In genomic region chr17:32222621-32223020, GRCh38 we compare ENCODE assay signal across 19 cellular contexts. TPM values are rescaled to one million over a fixed set of nuclear protein-coding genes. Genes with fewer than 3 reads are reported as not detected.
A peak's percentile ranks its signal among the peaks of the same experiment; 100 is the strongest.
DNase-seq lines count a peak whose midpoint lies in the region; ATAC-seq and TF ChIP-seq lines count a peak whose summit lies in the region.
"Had no signal": no experiment of that assay in that cellular context is flagged by ENCODE, and none has a peak within 500 bp of the region (broad histone marks: within the 10 kb centered on the region; RNA-seq: fewer than 3 reads in every experiment).

No MANE protein-coding gene starts in this region.

- H3K4me3 Mint-ChIP-seq in stimulated activated memory B cell treated with anti-CD40 and anti-IgM and Interleukin-4, amounts not matched to agents 10 μg/mL and 1 μg/mL and 100 μg/mL, for 72 hours = no peak overlapping the region
- no peak overlapping the region for H3K4me3 Mint-ChIP-seq in progenitor cell of endocrine pancreas (ENCODE audit: low read depth)
- H3K4me3 Mint-ChIP-seq: activated CD4-positive, alpha-beta T cell treated with anti-CD3 and anti-CD28 coated beads, Interleukin-2, amount 10 ng/mL, durations not matched to agents 7 days and 5 days; CD8-positive, alpha-beta memory T cell; memory B cell; naive thymus-derived CD4-positive, alpha-beta T cell; stimulated activated effector memory CD8-positive, alpha-beta T cell treated with anti-CD3 and anti-CD28 coated beads, Interleukin-12 subunit alpha, Interleukin-12 subunit beta, amount 100 ng/mL, for 72 hours had no signal

- H3K27ac Mint-ChIP-seq in stimulated activated memory B cell treated with anti-CD40 and anti-IgM and Interleukin-4, amounts not matched to agents 10 μg/mL and 1 μg/mL and 100 μg/mL, for 72 hours = no peak overlapping the region
- no peak overlapping the region for H3K27ac Mint-ChIP-seq in progenitor cell of endocrine pancreas
- H3K27ac Mint-ChIP-seq: activated CD4-positive, alpha-beta T cell treated with anti-CD3 and anti-CD28 coated beads, Interleukin-2, amount 10 ng/mL, durations not matched to agents 7 days and 5 days; memory B cell; naive thymus-derived CD4-positive, alpha-beta T cell; stimulated activated effector memory CD8-positive, alpha-beta T cell treated with anti-CD3 and anti-CD28 coated beads, Interleukin-12 subunit alpha, Interleukin-12 subunit beta, amount 100 ng/mL, for 72 hours had no signal

- peaks cover 29% of the 10 kb centered on the region for H3K36me3 ChIP-seq in suprapubic skin

- H3K9me3 ChIP-seq in suprapubic skin = no peaks in the 10 kb centered on the region
- H3K9me3 ChIP-seq: right lobe of liver, thyroid gland had no signal

- no peaks in the 10 kb centered on the region for H3K27me3 Mint-ChIP-seq in stimulated activated memory B cell treated with anti-CD40 and anti-IgM and Interleukin-4, amounts not matched to agents 10 μg/mL and 1 μg/mL and 100 μg/mL, for 72 hours
- H3K27me3 Mint-ChIP-seq in progenitor cell of endocrine pancreas = no peaks in the 10 kb centered on the region
- H3K27me3 Mint-ChIP-seq: activated CD4-positive, alpha-beta T cell treated with anti-CD3 and anti-CD28 coated beads, Interleukin-2, amount 10 ng/mL, durations not matched to agents 7 days and 5 days; CD8-positive, alpha-beta memory T cell; memory B cell; naive thymus-derived CD4-positive, alpha-beta T cell had no signal

- peak; percentile 35 for DNase-seq in Daoy (ENCODE audit: low read depth)
- DNase-seq in HPDE6-E6E7 (ENCODE audit: extremely low spot score) = peak; percentile 71
- DNase-seq in germinal center (ENCODE audit: low spot score) = peak; percentile 25
- DNase-seq in suprapubic skin (ENCODE audit: low spot score in 2 of 2) = no peak
- DNase-seq in progenitor cell of endocrine pancreas (ENCODE audit: low spot score, unreplicated experiment) = no peak
- DNase-seq: activated CD4-positive, alpha-beta T cell treated with anti-CD3 and anti-CD28 coated beads, Interleukin-2, amount 10 ng/mL, durations not matched to agents 7 days and 5 days; activated CD8-positive, alpha-beta memory T cell treated with anti-CD3 and anti-CD28 coated beads, Interleukin-2, amount 50 U/mL, for 48 hours; activated effector memory CD4-positive, alpha-beta T cell treated with anti-CD3 and anti-CD28 coated beads, Interleukin-2, amount 50 U/mL, for 16 hours; CD8-positive, alpha-beta memory T cell; effector memory CD4-positive, alpha-beta T cell; naive thymus-derived CD4-positive, alpha-beta T cell; right lobe of liver; stimulated activated CD4-positive, alpha-beta T cell treated with anti-CD3 and anti-CD28 coated beads, Interleukin-15, amount 100 ng/mL, for 24 hours; thyroid gland had no signal

- H3K27me3 ChIP-seq in suprapubic skin = no peaks in the 10 kb centered on the region
- H3K27me3 ChIP-seq: right lobe of liver, thyroid gland had no signal

- no peaks in the 10 kb centered on the region for H3K36me3 Mint-ChIP-seq in stimulated activated memory B cell treated with anti-CD40 and anti-IgM and Interleukin-4, amounts not matched to agents 10 μg/mL and 1 μg/mL and 100 μg/mL, for 72 hours
- peaks cover 3% of the 10 kb centered on the region for H3K36me3 Mint-ChIP-seq in progenitor cell of endocrine pancreas (ENCODE audit: insufficient read depth)

- H3K27ac ChIP-seq in suprapubic skin = no peak overlapping the region
- H3K27ac ChIP-seq: right lobe of liver, thyroid gland had no signal

- H3K4me3 ChIP-seq in suprapubic skin = no peak overlapping the region
- H3K4me3 ChIP-seq: right lobe of liver, thyroid gland had no signal

- peaks cover 38% of the 10 kb centered on the region for H3K4me1 Mint-ChIP-seq in stimulated activated memory B cell treated with anti-CD40 and anti-IgM and Interleukin-4, amounts not matched to agents 10 μg/mL and 1 μg/mL and 100 μg/mL, for 72 hours
- H3K4me1 Mint-ChIP-seq in progenitor cell of endocrine pancreas (ENCODE audit: low read depth) = no peaks in the 10 kb centered on the region

- no peak for TF ChIP-seq EP300 in suprapubic skin (IDR thresholded peaks at IDR 0.05)

- 85% methylated on average over 3 of the region's 3 CpGs for WGBS in suprapubic skin

- no peak for TF ChIP-seq POLR2A in suprapubic skin (IDR thresholded peaks at IDR 0.05)

- no peaks in the 10 kb centered on the region for H3K4me1 ChIP-seq in suprapubic skin
- H3K4me1 ChIP-seq: right lobe of liver had no signal

- no peak for TF ChIP-seq CTCF in suprapubic skin (IDR thresholded peaks at IDR 0.05)
- TF ChIP-seq CTCF in progenitor cell of endocrine pancreas (IDR thresholded peaks at IDR 0.05; ENCODE audit: unreplicated experiment) = no peak

- ATAC-seq in SK-N-SH treated with all-trans-retinoic acid at 6 μM for 48 hours = 0 out of 3 replicates have a peak, but pooled peaks have one; percentile 35
- no peak for ATAC-seq in HG03025 (IDR thresholded peaks at IDR 0.05; ENCODE audit: low FRiP score, unreplicated experiment)
- ATAC-seq in stimulated activated memory B cell treated with anti-CD40 and anti-IgM and Interleukin-4, amounts not matched to agents 10 μg/mL and 1 μg/mL and 100 μg/mL, for 72 hours = no peak
- ATAC-seq: naive thymus-derived CD4-positive, alpha-beta T cell; right lobe of liver; stimulated activated effector memory CD8-positive, alpha-beta T cell treated with anti-CD3 and anti-CD28 coated beads, Interleukin-12 subunit alpha, Interleukin-12 subunit beta, amount 100 ng/mL, for 72 hours had no signal

- H3K9me3 Mint-ChIP-seq in stimulated activated memory B cell treated with anti-CD40 and anti-IgM and Interleukin-4, amounts not matched to agents 10 μg/mL and 1 μg/mL and 100 μg/mL, for 72 hours = no peaks in the 10 kb centered on the region
- H3K9me3 Mint-ChIP-seq in progenitor cell of endocrine pancreas (ENCODE audit: low read depth) = no peaks in the 10 kb centered on the region
- H3K9me3 Mint-ChIP-seq: activated CD4-positive, alpha-beta T cell treated with anti-CD3 and anti-CD28 coated beads, Interleukin-2, amount 10 ng/mL, durations not matched to agents 7 days and 5 days; CD8-positive, alpha-beta memory T cell; memory B cell; naive thymus-derived CD4-positive, alpha-beta T cell; stimulated activated effector memory CD8-positive, alpha-beta T cell treated with anti-CD3 and anti-CD28 coated beads, Interleukin-12 subunit alpha, Interleukin-12 subunit beta, amount 100 ng/mL, for 72 hours had no signal

TF ChIP-seq in SK-N-SH treated with all-trans-retinoic acid at 6 μM for 48 hours, 23 proteins besides CTCF, POLR2A, EP300 and RAD21 (continues in another document):
- TF ChIP-seq PPARA (CRISPR knock-in tag; IDR thresholded peaks at IDR 0.05; ENCODE audit: borderline replicate concordance) = no peak
- no peak for TF ChIP-seq POU6F1 (CRISPR knock-in tag; IDR thresholded peaks at IDR 0.05; ENCODE audit: borderline replicate concordance, low read depth)
- no peak for TF ChIP-seq ZFP30 (CRISPR knock-in tag; IDR thresholded peaks at IDR 0.05)
- TF ChIP-seq ARNTL (CRISPR knock-in tag; IDR thresholded peaks at IDR 0.05; ENCODE audit: borderline replicate concordance, low read depth) = no peak
- no peak for TF ChIP-seq ZC3H10 (CRISPR knock-in tag; IDR thresholded peaks at IDR 0.05)
- no peak for TF ChIP-seq OSR1 (CRISPR knock-in tag; IDR thresholded peaks at IDR 0.05)
- TF ChIP-seq CREB5 (CRISPR knock-in tag; IDR thresholded peaks at IDR 0.05; ENCODE audit: low read depth) = no peak
- no peak for TF ChIP-seq RARB (CRISPR knock-in tag; IDR thresholded peaks at IDR 0.05)
- TF ChIP-seq TCF4 (CRISPR knock-in tag; IDR thresholded peaks at IDR 0.05; ENCODE audit: borderline replicate concordance) = no peak
- no peak for TF ChIP-seq ZFP3 (CRISPR knock-in tag; IDR thresholded peaks at IDR 0.05)
- TF ChIP-seq TOX (CRISPR knock-in tag; IDR thresholded peaks at IDR 0.05; ENCODE audit: borderline replicate concordance) = no peak
- TF ChIP-seq GLIS3 (CRISPR knock-in tag; IDR thresholded peaks at IDR 0.05) = no peak
- TF ChIP-seq ZNF565 (CRISPR knock-in tag; conservative IDR thresholded peaks at IDR 0.05; ENCODE audit: low read depth) = no peak

RNA-seq across cellular contexts. Expression of gene RHBDL3, which starts 43.0 kb away (rescaled TPM):
- total RNA-seq in Daoy (2014; rRNA removed; shearing (Covaris generic)) = 0.57 and 1.9 TPM in 2 replicates
- total RNA-seq in suprapubic skin = 1 to 10 TPM in 1 of 4 donors, under 1 TPM in 2, not detected in 1; 0.31 to 1.7 (median 0.34) TPM
- 0.50 and 0.82 TPM in 2 replicates for total RNA-seq in progenitor cell of endocrine pancreas

Comparison
In these comparisons a context has a peak if more than half of its experiments do, and no peak if none do; other contexts are left out.
1. DNase-seq: peak in Daoy (single experiment), HPDE6-E6E7 (single experiment) and germinal center (single experiment); none in suprapubic skin (0 of 2) and progenitor cell of endocrine pancreas (single experiment).